In genomic region chr21:33916200-33916567, GRCh38 we compare ENCODE assay signal across 8 cellular contexts. TPM values are rescaled to one million over a fixed set of nuclear protein-coding genes. Genes with fewer than 3 reads are reported as not detected.
DNase-seq lines count a peak whose midpoint lies in the region; FAIRE-seq and TF ChIP-seq lines count a peak whose summit lies in the region.

No MANE protein-coding gene starts in this region.

- DNase-seq in activated CD4-positive, alpha-beta T cell treated with anti-CD3 and anti-CD28 coated beads, Interleukin-2, amount 10 ng/mL, durations not matched to agents 7 days and 5 days = no peak
- no peak for DNase-seq in activated CD4-positive, alpha-beta T cell treated with anti-CD3 and anti-CD28 coated beads for 4 hours
- no peak for DNase-seq in kidney
- no peak for DNase-seq in tibial artery
- no peak for DNase-seq in NCI-H146 (lab: John Stamatoyannopoulos, UW)
- DNase-seq in inferior parietal cortex (ENCODE audit: extremely low spot score) = no peak
- DNase-seq in SKM-1 (lab: John Stamatoyannopoulos, UW; ENCODE audit: unreplicated experiment) = no peak

- H3K36me3 ChIP-seq in kidney (ENCODE audit: control insufficient read depth in 1 of 2, insufficient read depth in 2 of 2, low read length in 2 of 2) (peaks cover 2 to 21% of the 10 kb centered on the region in 2 donors), tibial artery (peaks cover 12 to 19% (median 13%) of the 10 kb centered on the region in 3 donors)

- no peak for FAIRE-seq in kidney (lab: Jason Lieb, UNC)

- H3K9me3 Mint-ChIP-seq in activated CD4-positive, alpha-beta T cell treated with anti-CD3 and anti-CD28 coated beads, Interleukin-2, amount 10 ng/mL, durations not matched to agents 7 days and 5 days = no peaks in the 10 kb centered on the region
- no peaks in the 10 kb centered on the region for H3K9me3 Mint-ChIP-seq in activated naive CD8-positive, alpha-beta T cell (ENCODE audit: low read depth)

- POLR2A ChIA-PET in activated CD4-positive, alpha-beta T cell treated with anti-CD3 and anti-CD28 coated beads, Interleukin-2, amount 10 ng/mL, durations not matched to agents 7 days and 5 days (lab: Charles Lee) = no interaction called here

- peaks cover 0 to 11% of the 10 kb centered on the region in 2 donors for H3K4me1 ChIP-seq in kidney (ENCODE audit: control insufficient read depth in 1 of 2, insufficient read depth in 1 of 2, low read depth in 1 of 2, low read length in 2 of 2)
- H3K4me1 ChIP-seq in tibial artery = peaks cover 0 to 21% (median 13%) of the 10 kb centered on the region in 4 donors

- no peaks in the 10 kb centered on the region for H3K27me3 Mint-ChIP-seq in activated CD4-positive, alpha-beta T cell treated with anti-CD3 and anti-CD28 coated beads, Interleukin-2, amount 10 ng/mL, durations not matched to agents 7 days and 5 days
- no peaks in the 10 kb centered on the region for H3K27me3 Mint-ChIP-seq in activated naive CD8-positive, alpha-beta T cell

- peak overlapping the region; percentile 99 for H3K4me3 Mint-ChIP-seq in activated CD4-positive, alpha-beta T cell treated with anti-CD3 and anti-CD28 coated beads, Interleukin-2, amount 10 ng/mL, durations not matched to agents 7 days and 5 days
- peak overlapping the region; percentile 98 for H3K4me3 Mint-ChIP-seq in activated naive CD8-positive, alpha-beta T cell

- H3K27ac ChIP-seq in kidney (ENCODE audit: low read depth in 2 of 2, low read length in 2 of 2) (no peak overlapping the region), tibial artery (peak overlapping the region; percentile 85 to 88)

- CTCF ChIA-PET in activated CD4-positive, alpha-beta T cell treated with anti-CD3 and anti-CD28 coated beads, Interleukin-2, amount 10 ng/mL, durations not matched to agents 7 days and 5 days (lab: Charles Lee) = interaction anchor here (1.2 kb wide), 1 partner anchor 427 kb away, joined by 3 read pairs; no protein-coding TSS in a partner anchor

- TF ChIP-seq CTCF in kidney (IDR thresholded peaks at IDR 0.05; ENCODE audit: borderline replicate concordance, extremely low read depth, insufficient read depth) = no peak
- no peak for TF ChIP-seq CTCF in tibial artery (IDR thresholded peaks at IDR 0.05)

- intact Hi-C loops in kidney (cut with DNase I) = no loop called here
- intact Hi-C loops in tibial artery (cut with DNase I; ENCODE audit: low total_unique reads) = loop anchor here (10.0 kb wide), 2 partner anchors 419 to 709 kb away; no protein-coding TSS in a partner anchor

- no peaks in the 10 kb centered on the region for H3K27me3 ChIP-seq in tibial artery

- H3K4me3 ChIP-seq in kidney (ENCODE audit: low read length in 2 of 2) (peak overlapping the region; percentile 94 to 99), tibial artery (peak overlapping the region; percentile 77 to 78)

- peaks cover 25% of the 10 kb centered on the region for H3K36me3 Mint-ChIP-seq in activated CD4-positive, alpha-beta T cell treated with anti-CD3 and anti-CD28 coated beads, Interleukin-2, amount 10 ng/mL, durations not matched to agents 7 days and 5 days (ENCODE audit: low read depth)
- H3K36me3 Mint-ChIP-seq in activated naive CD8-positive, alpha-beta T cell = no peaks in the 10 kb centered on the region

- H3K4me1 Mint-ChIP-seq in activated CD4-positive, alpha-beta T cell treated with anti-CD3 and anti-CD28 coated beads, Interleukin-2, amount 10 ng/mL, durations not matched to agents 7 days and 5 days = peaks cover 41% of the 10 kb centered on the region
- peaks cover 31% of the 10 kb centered on the region for H3K4me1 Mint-ChIP-seq in activated naive CD8-positive, alpha-beta T cell (ENCODE audit: low read depth)

- peak overlapping the region; percentile 97 for H3K27ac Mint-ChIP-seq in activated CD4-positive, alpha-beta T cell treated with anti-CD3 and anti-CD28 coated beads, Interleukin-2, amount 10 ng/mL, durations not matched to agents 7 days and 5 days
- H3K27ac Mint-ChIP-seq in activated naive CD8-positive, alpha-beta T cell = peak overlapping the region; percentile 99

- H3K9me3 ChIP-seq in kidney (ENCODE audit: control insufficient read depth in 1 of 2, low read length in 2 of 2) (no peaks in the 10 kb centered on the region), tibial artery (no peaks in the 10 kb centered on the region)

- H3K9ac ChIP-seq in kidney (ENCODE audit: low read length in 2 of 2) = peak overlapping the region; percentile 61 to 98

RNA-seq across cellular contexts. Expression of gene ATP5PO, which starts 0.6 kb away (rescaled TPM):
- 100 to 1,000 TPM; 190 to 201 TPM for total RNA-seq in activated CD4-positive, alpha-beta T cell treated with anti-CD3 and anti-CD28 coated beads, Interleukin-2, amount 10 ng/mL, durations not matched to agents 7 days and 5 days
- total RNA-seq in kidney = 165 TPM
- 693 TPM for polyA plus RNA-seq in kidney (ENCODE audit: insufficient read depth, low read depth, low replicate concordance)

Comparison
In these comparisons a context has a peak if more than half of its experiments do, and no peak if none do; other contexts are left out.
1. H3K27ac ChIP-seq: peak in tibial artery (2 of 2); none in kidney (0 of 2).